8 cellular contexts compared by ENCODE assay signal in genomic region chr16:20385844-20386832, GRCh38. TPM values are rescaled to one million over a fixed set of nuclear protein-coding genes. Genes with fewer than 3 reads are reported as not detected.
A peak's percentile ranks its signal among the peaks of the same experiment; 100 is the strongest.
DNase-seq lines count a peak whose midpoint lies in the region; ATAC-seq and TF ChIP-seq lines count a peak whose summit lies in the region.

No MANE protein-coding gene starts in this region.

- H3K4me1 ChIP-seq in SJCRH30 (no peaks in the 10 kb centered on the region), heart right ventricle (peaks cover 0 to 10% (median 0%) of the 10 kb centered on the region in 9 donors)

- no peaks in the 10 kb centered on the region for H3K36me3 ChIP-seq in SJCRH30
- no peaks in the 10 kb centered on the region for H3K36me3 ChIP-seq in heart right ventricle

- peak; percentile 65 to 91 (median 83) for TF ChIP-seq CTCF in heart right ventricle (IDR thresholded peaks at IDR 0.05)

- H3K27me3 ChIP-seq in SJCRH30 (no peaks in the 10 kb centered on the region), heart right ventricle (peaks cover 0 to 8% (median 0%) of the 10 kb centered on the region in 7 donors)

- WGBS in heart right ventricle, 2 donors: 31 to 32% methylated on average over 30 of the region's 30 CpGs

- H3K9me3 ChIP-seq in SJCRH30 (replicated peaks) (no peaks in the 10 kb centered on the region), heart right ventricle (no peaks in the 10 kb centered on the region)

- ATAC-seq in heart right ventricle (peak; percentile 37 to 63 (median 54)), HG03280 (IDR thresholded peaks at IDR 0.05; ENCODE audit: unreplicated experiment) (no peak), GM19023 (IDR thresholded peaks at IDR 0.05; ENCODE audit: unreplicated experiment) (no peak)

- intact Hi-C loops in heart right ventricle (cut with DNase I) (loop anchor here in 4 of 10 donors (2.0 to 10.0 kb wide), 4 partner anchors 477 to 781 kb away; no protein-coding TSS in a partner anchor), posterior cingulate gyrus (cut with DNase I) (loop anchor here (2.0 kb wide), 1 partner anchor 487 kb away; no protein-coding TSS in a partner anchor)

- DNase-seq in COLO668 (lab: John Stamatoyannopoulos, UW; ENCODE audit: unreplicated experiment) (peak; percentile 51), HUDEP-2 (lab: John Stamatoyannopoulos, UW; ENCODE audit: unreplicated experiment in 76 of 76) (peak in 41 of 76 experiments; percentile 1 to 65 (median 16)), SJCRH30 (peak; percentile 23 to 70), heart right ventricle (peak; percentile 47 to 62), posterior cingulate gyrus (peak; percentile 48 to 94 (median 77))
- peak; percentile 10 for DNase-seq in activated naive CD8-positive, alpha-beta T cell treated with anti-CD3 and anti-CD28 coated beads, Interleukin-2, amount 50 U/mL, for 16 hours (ENCODE audit: low read depth, low spot score)

- H3K27ac ChIP-seq in SJCRH30: no peak overlapping the region
- H3K27ac ChIP-seq in heart right ventricle: no peak overlapping the region

- H3K4me3 ChIP-seq in SJCRH30 (no peak overlapping the region), heart right ventricle (peak overlapping the region in 4 of 10 donors; percentile 6 to 19 (median 8))

RNA-seq across cellular contexts. Expression of gene PDILT, which starts 18.4 kb away (rescaled TPM):
- not detected in 2 replicates for total RNA-seq in SJCRH30 (2014; rRNA removed; shearing (Covaris generic))
- not detected for total RNA-seq in heart right ventricle
- polyA plus RNA-seq in heart right ventricle: not detected

RNA-seq across cellular contexts. Expression of gene ACSM5, which starts 23.2 kb away (rescaled TPM):
- total RNA-seq in SJCRH30 (2014; rRNA removed; shearing (Covaris generic)): 0.53 TPM in 1 of 2 replicates, not detected in the other
- 10 to 100 TPM in 2 of 10 donors, 1 to 10 TPM in 4, under 1 TPM in 4; 0.57 to 16.5 (median 1.5) TPM for total RNA-seq in heart right ventricle
- polyA plus RNA-seq in heart right ventricle: 1 to 10 TPM in 1 of 2 donors, under 1 TPM in 1; 0.32 to 1.7 TPM

RNA-seq across cellular contexts. Expression of gene UMOD, which starts 33.6 kb away (rescaled TPM):
- not detected in 2 replicates for total RNA-seq in SJCRH30 (2014; rRNA removed; shearing (Covaris generic))
- total RNA-seq in heart right ventricle: not detected
- not detected for polyA plus RNA-seq in heart right ventricle

RNA-seq across cellular contexts. Expression of gene GP2, which starts 58.8 kb away (rescaled TPM):
- not detected in 2 replicates for total RNA-seq in SJCRH30 (2014; rRNA removed; shearing (Covaris generic))
- total RNA-seq in heart right ventricle: 1 to 10 TPM in 7 of 10 donors, not detected in 3; 2.1 to 3.8 (median 3.0) TPM
- under 1 TPM in 1 of 2 donors, not detected in 1; 0.54 TPM for polyA plus RNA-seq in heart right ventricle

Comparison
In these comparisons a context has a peak if more than half of its experiments do, and no peak if none do; other contexts are left out.
1. DNase-seq: peak in every context shown above with its lines; median percentile 77 in posterior cingulate gyrus; 54 in heart right ventricle; 51 in COLO668; 46 in SJCRH30; 16 in HUDEP-2; 10 in activated naive CD8-positive, alpha-beta T cell treated with anti-CD3 and anti-CD28 coated beads, Interleukin-2, amount 50 U/mL, for 16 hours.
2. ATAC-seq: peak in heart right ventricle (8 of 8); none in HG03280 (single experiment) and GM19023 (single experiment).